Comparison of ENCODE assay signal across 23 cellular contexts in genomic region chr6:39223535-39223934, GRCh38. TPM values are rescaled to one million over a fixed set of nuclear protein-coding genes. Genes with fewer than 3 reads are reported as not detected.
A peak's percentile ranks its signal among the peaks of the same experiment; 100 is the strongest.
DNase-seq lines count a peak whose midpoint lies in the region; ATAC-seq and TF ChIP-seq lines count a peak whose summit lies in the region.
"Had no signal": no experiment of that assay in that cellular context is flagged by ENCODE, and none has a peak within 500 bp of the region (broad histone marks: within the 10 kb centered on the region; RNA-seq: fewer than 3 reads in every experiment).

No MANE protein-coding gene starts in this region.

- ATAC-seq in activated T-cell treated with anti-CD3 and anti-CD28 coated beads, Interleukin-2, amount 50 U/mL, for 72 hours (replicated peaks in 1 of 2), result no peak
- ATAC-seq in GM18505 (IDR thresholded peaks at IDR 0.05; ENCODE audit: unreplicated experiment) (no peak), GM18519 (IDR thresholded peaks at IDR 0.05; ENCODE audit: low FRiP score, unreplicated experiment) (no peak)
- ATAC-seq: T-cell had no signal

- intact Hi-C loops in thyroid gland (cut with DNase I), result no loop called here

- H3K4me1 ChIP-seq in endodermal cell (ENCODE audit: control insufficient read depth, insufficient read depth, low read length) (peaks cover 18% of the 10 kb centered on the region), thyroid gland (peaks cover 77 to 84% of the 10 kb centered on the region in 2 donors)

- H3K27me3 Mint-ChIP-seq in activated T-cell treated with anti-CD3 and anti-CD28 coated beads, Interleukin-2, amount 50 U/mL, for 72 hours (ENCODE audit: low read depth), result no peaks in the 10 kb centered on the region
- H3K27me3 Mint-ChIP-seq in endodermal cell (ENCODE audit: insufficient read depth), result peaks cover 7% of the 10 kb centered on the region

- peaks cover 7% of the 10 kb centered on the region for H3K9me3 ChIP-seq in endodermal cell (ENCODE audit: control insufficient read depth, low read length)
- no peaks in the 10 kb centered on the region for H3K9me3 ChIP-seq in thyroid gland
- H3K9me3 ChIP-seq: right atrium auricular region, testis had no signal

- peak overlapping the region; percentile 62 to 81 for H3K4me3 Mint-ChIP-seq in activated T-cell treated with anti-CD3 and anti-CD28 coated beads, Interleukin-2, amount 50 U/mL, for 72 hours
- no peak overlapping the region for H3K4me3 Mint-ChIP-seq in endodermal cell
- H3K4me3 Mint-ChIP-seq: CD4-positive, CD25-positive, alpha-beta regulatory T cell; dendritic cell treated with granulocyte-macrophage colony-stimulating factor and Interleukin-4, amounts not matched to agents 40 ng/mL and 50 ng/mL, for 4 days; T-cell had no signal

- H3K36me3 ChIP-seq in endodermal cell (ENCODE audit: control insufficient read depth, insufficient read depth, low read length) (peaks cover 5% of the 10 kb centered on the region), thyroid gland (no peaks in the 10 kb centered on the region)
- H3K36me3 ChIP-seq: cardiac muscle cell, right atrium auricular region had no signal

- 89 to 96% methylated on average over 3 of the region's 3 CpGs for WGBS in endodermal cell (ENCODE audit: insufficient coverage in 1 of 2, insufficient read length in 1 of 2), 2 experiments
- WGBS in thyroid gland, 2 donors, result 15 to 25% methylated on average over 3 of the region's 3 CpGs

- H3K9ac ChIP-seq in endodermal cell (ENCODE audit: extremely low read depth, low read length, poor library complexity, severe bottlenecking), result no peak overlapping the region

- H3K4me1 Mint-ChIP-seq in activated T-cell treated with anti-CD3 and anti-CD28 coated beads, Interleukin-2, amount 50 U/mL, for 72 hours (ENCODE audit: low read depth), result peaks cover 95% of the 10 kb centered on the region
- H3K4me1 Mint-ChIP-seq in endodermal cell, result peaks cover 88% of the 10 kb centered on the region

- peaks cover 1 to 21% of the 10 kb centered on the region in 2 donors for H3K36me3 Mint-ChIP-seq in activated T-cell treated with anti-CD3 and anti-CD28 coated beads, Interleukin-2, amount 50 U/mL, for 72 hours (ENCODE audit: insufficient read depth in 2 of 2)
- peaks cover 24% of the 10 kb centered on the region for H3K36me3 Mint-ChIP-seq in endodermal cell (ENCODE audit: low read depth)
- H3K36me3 Mint-ChIP-seq: CD4-positive, CD25-positive, alpha-beta regulatory T cell; T-cell had no signal

- H3K4me3 ChIP-seq in endodermal cell (ENCODE audit: low read length), result no peak overlapping the region
- H3K4me3 ChIP-seq in thyroid gland (replicated peaks in 1 of 3), result no peak overlapping the region
- H3K4me3 ChIP-seq: cardiac muscle cell, right atrium auricular region, testis had no signal

- no peaks in the 10 kb centered on the region for H3K27me3 ChIP-seq in endodermal cell (ENCODE audit: control insufficient read depth, insufficient read depth, low read length, poor library complexity, severe bottlenecking)
- no peaks in the 10 kb centered on the region for H3K27me3 ChIP-seq in thyroid gland
- H3K27me3 ChIP-seq: testis had no signal

- no peak for TF ChIP-seq POLR2A in thyroid gland (IDR thresholded peaks at IDR 0.05)
- no peak for TF ChIP-seq POLR2A in GM18505 (IDR thresholded peaks at IDR 0.05; ENCODE audit: borderline replicate concordance, extremely low read depth, insufficient read depth, insufficient read length)

- peak overlapping the region; percentile 92 for H3K27ac Mint-ChIP-seq in activated T-cell treated with anti-CD3 and anti-CD28 coated beads, Interleukin-2, amount 50 U/mL, for 72 hours
- no peak overlapping the region for H3K27ac Mint-ChIP-seq in endodermal cell
- H3K27ac Mint-ChIP-seq: CD4-positive, CD25-positive, alpha-beta regulatory T cell; dendritic cell treated with granulocyte-macrophage colony-stimulating factor and Interleukin-4, amounts not matched to agents 40 ng/mL and 50 ng/mL, for 4 days; T-cell had no signal

- no peak for DNase-seq in activated T-cell treated with anti-CD3 and anti-CD28 coated beads, Interleukin-2, amount 50 U/mL, for 72 hours
- no peak for DNase-seq in activated T-cell treated with anti-CD3 and anti-CD28 coated beads, Interleukin-2, amount 50 U/mL, for 1 hour
- DNase-seq in OCI-M1 (lab: John Stamatoyannopoulos, UW) (peak; percentile 53), endodermal cell (peak; percentile 32), thyroid gland (peak; percentile 69 to 70)
- DNase-seq in stimulated activated CD4-positive, alpha-beta T cell treated with anti-CD3 and anti-CD28 coated beads, Interleukin-2, amount 100 ng/mL, for 24 hours, result no peak
- DNase-seq: activated CD4-positive, alpha-beta T cell treated with anti-CD3 and anti-CD28 coated beads, Interleukin-2, amount 50 U/mL, for 48 hours; activated effector memory CD4-positive, alpha-beta T cell treated with Interleukin-2 at 50 U/mL for 16 hours; CD4-positive, CD25-positive, alpha-beta regulatory T cell; DMS153; NCI-H1694 treated with DMSO at 0.1 percent for 48 hours; NCI-H226; occipital lobe; SIG-M5; stimulated activated CD4-positive, alpha-beta T cell treated with anti-CD3 and anti-CD28 coated beads, Interleukin-12 subunit alpha, Interleukin-12 subunit beta, amount 100 ng/mL, for 4 hours; T-cell; testis had no signal

- no peaks in the 10 kb centered on the region for H3K9me3 Mint-ChIP-seq in activated T-cell treated with anti-CD3 and anti-CD28 coated beads, Interleukin-2, amount 50 U/mL, for 72 hours
- H3K9me3 Mint-ChIP-seq in endodermal cell, result no peaks in the 10 kb centered on the region
- H3K9me3 Mint-ChIP-seq: CD4-positive, CD25-positive, alpha-beta regulatory T cell; T-cell had no signal

- no peak for TF ChIP-seq CTCF in endodermal cell (conservative IDR thresholded peaks at IDR 0.05)
- no peak for TF ChIP-seq CTCF in thyroid gland (IDR thresholded peaks at IDR 0.05)

- H3K27ac ChIP-seq in endodermal cell (ENCODE audit: low read depth, low read length) (no peak overlapping the region), thyroid gland (peak overlapping the region; percentile 83 to 91 (median 88))
- H3K27ac ChIP-seq: cardiac muscle cell, testis had no signal

RNA-seq across cellular contexts. Expression of gene KCNK5, which starts 5.7 kb away (rescaled TPM):
- total RNA-seq in activated T-cell treated with anti-CD3 and anti-CD28 coated beads, Interleukin-2, amount 50 U/mL, for 72 hours, result 10 to 100 TPM; 10.9 to 14.7 TPM
- total RNA-seq in endodermal cell (10 to 100 TPM; 29.8 to 32.2 TPM), thyroid gland (10 to 100 TPM in 3 of 4 donors, 1 to 10 TPM in 1; 9.2 to 14.3 (median 13.0) TPM)
- 11.1 TPM for polyA plus RNA-seq in endodermal cell (2013, experiment 1 of 2)
- 11.0 TPM for polyA plus RNA-seq in endodermal cell (2013, experiment 2 of 2)
- polyA plus RNA-seq: AG04450 had no signal

Comparison
In these comparisons a context has a peak if more than half of its experiments do, and no peak if none do; other contexts are left out.
1. DNase-seq: peak in OCI-M1 (single experiment), endodermal cell (single experiment) and thyroid gland (2 of 2); none in activated T-cell treated with anti-CD3 and anti-CD28 coated beads, Interleukin-2, amount 50 U/mL, for 72 hours (0 of 2), activated T-cell treated with anti-CD3 and anti-CD28 coated beads, Interleukin-2, amount 50 U/mL, for 1 hour (single experiment) and stimulated activated CD4-positive, alpha-beta T cell treated with anti-CD3 and anti-CD28 coated beads, Interleukin-2, amount 100 ng/mL, for 24 hours (0 of 2).